In genomic region chr7:54780490-54780889, GRCh38 we compare ENCODE assay signal across 2 cellular contexts.
TF ChIP-seq lines count a peak whose summit lies in the region.

No MANE protein-coding gene starts in this region.

TF ChIP-seq in GM23338, 12 proteins besides CTCF, POLR2A, EP300 and RAD21:
- TF ChIP-seq POLR2AphosphoS5 (IDR thresholded peaks at IDR 0.05; ENCODE audit: low read depth) (no peak), STAT1 (IDR thresholded peaks at IDR 0.05; ENCODE audit: unreplicated experiment) (no peak), CREB1 (CRISPR knock-in tag; IDR thresholded peaks at IDR 0.05; ENCODE audit: low read depth) (no peak), EZH2phosphoT487 (IDR thresholded peaks at IDR 0.05; ENCODE audit: unreplicated experiment) (no peak), JUNB (IDR thresholded peaks at IDR 0.05; ENCODE audit: unreplicated experiment) (no peak), EZH2 (IDR thresholded peaks at IDR 0.05; ENCODE audit: low read depth, unreplicated experiment) (no peak), ZNF331 (CRISPR knock-in tag; IDR thresholded peaks at IDR 0.05; ENCODE audit: low read depth) (no peak), ZNF462 (CRISPR knock-in tag; IDR thresholded peaks at IDR 0.05) (no peak), ZNF114 (CRISPR knock-in tag; IDR thresholded peaks at IDR 0.05) (no peak), NANOG (IDR thresholded peaks at IDR 0.05; ENCODE audit: borderline replicate concordance) (no peak)
- TF ChIP-seq, protein P1, sequence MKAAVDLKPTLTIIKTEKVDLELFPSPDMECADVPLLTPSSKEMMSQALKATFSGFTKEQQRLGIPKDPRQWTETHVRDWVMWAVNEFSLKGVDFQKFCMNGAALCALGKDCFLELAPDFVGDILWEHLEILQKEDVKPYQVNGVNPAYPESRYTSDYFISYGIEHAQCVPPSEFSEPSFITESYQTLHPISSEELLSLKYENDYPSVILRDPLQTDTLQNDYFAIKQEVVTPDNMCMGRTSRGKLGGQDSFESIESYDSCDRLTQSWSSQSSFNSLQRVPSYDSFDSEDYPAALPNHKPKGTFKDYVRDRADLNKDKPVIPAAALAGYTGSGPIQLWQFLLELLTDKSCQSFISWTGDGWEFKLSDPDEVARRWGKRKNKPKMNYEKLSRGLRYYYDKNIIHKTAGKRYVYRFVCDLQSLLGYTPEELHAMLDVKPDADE (IDR thresholded peaks at IDR 0.05), result no peak
- TF ChIP-seq, protein P2, sequence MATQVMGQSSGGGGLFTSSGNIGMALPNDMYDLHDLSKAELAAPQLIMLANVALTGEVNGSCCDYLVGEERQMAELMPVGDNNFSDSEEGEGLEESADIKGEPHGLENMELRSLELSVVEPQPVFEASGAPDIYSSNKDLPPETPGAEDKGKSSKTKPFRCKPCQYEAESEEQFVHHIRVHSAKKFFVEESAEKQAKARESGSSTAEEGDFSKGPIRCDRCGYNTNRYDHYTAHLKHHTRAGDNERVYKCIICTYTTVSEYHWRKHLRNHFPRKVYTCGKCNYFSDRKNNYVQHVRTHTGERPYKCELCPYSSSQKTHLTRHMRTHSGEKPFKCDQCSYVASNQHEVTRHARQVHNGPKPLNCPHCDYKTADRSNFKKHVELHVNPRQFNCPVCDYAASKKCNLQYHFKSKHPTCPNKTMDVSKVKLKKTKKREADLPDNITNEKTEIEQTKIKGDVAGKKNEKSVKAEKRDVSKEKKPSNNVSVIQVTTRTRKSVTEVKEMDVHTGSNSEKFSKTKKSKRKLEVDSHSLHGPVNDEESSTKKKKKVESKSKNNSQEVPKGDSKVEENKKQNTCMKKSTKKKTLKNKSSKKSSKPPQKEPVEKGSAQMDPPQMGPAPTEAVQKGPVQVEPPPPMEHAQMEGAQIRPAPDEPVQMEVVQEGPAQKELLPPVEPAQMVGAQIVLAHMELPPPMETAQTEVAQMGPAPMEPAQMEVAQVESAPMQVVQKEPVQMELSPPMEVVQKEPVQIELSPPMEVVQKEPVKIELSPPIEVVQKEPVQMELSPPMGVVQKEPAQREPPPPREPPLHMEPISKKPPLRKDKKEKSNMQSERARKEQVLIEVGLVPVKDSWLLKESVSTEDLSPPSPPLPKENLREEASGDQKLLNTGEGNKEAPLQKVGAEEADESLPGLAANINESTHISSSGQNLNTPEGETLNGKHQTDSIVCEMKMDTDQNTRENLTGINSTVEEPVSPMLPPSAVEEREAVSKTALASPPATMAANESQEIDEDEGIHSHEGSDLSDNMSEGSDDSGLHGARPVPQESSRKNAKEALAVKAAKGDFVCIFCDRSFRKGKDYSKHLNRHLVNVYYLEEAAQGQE (IDR thresholded peaks at IDR 0.05; ENCODE audit: unreplicated experiment), result no peak

TF ChIP-seq in H1, 55 proteins besides CTCF, POLR2A, EP300 and RAD21:
- no peak for TF ChIP-seq BACH1 (IDR thresholded peaks at IDR 0.05; ENCODE audit: low read length)
- TF ChIP-seq TEAD4 (IDR thresholded peaks at IDR 0.05; ENCODE audit: low read depth, low read length), result no peak
- no peak for TF ChIP-seq ASH2L (IDR thresholded peaks at IDR 0.05; ENCODE audit: low read length)
- TF ChIP-seq, protein P3, sequence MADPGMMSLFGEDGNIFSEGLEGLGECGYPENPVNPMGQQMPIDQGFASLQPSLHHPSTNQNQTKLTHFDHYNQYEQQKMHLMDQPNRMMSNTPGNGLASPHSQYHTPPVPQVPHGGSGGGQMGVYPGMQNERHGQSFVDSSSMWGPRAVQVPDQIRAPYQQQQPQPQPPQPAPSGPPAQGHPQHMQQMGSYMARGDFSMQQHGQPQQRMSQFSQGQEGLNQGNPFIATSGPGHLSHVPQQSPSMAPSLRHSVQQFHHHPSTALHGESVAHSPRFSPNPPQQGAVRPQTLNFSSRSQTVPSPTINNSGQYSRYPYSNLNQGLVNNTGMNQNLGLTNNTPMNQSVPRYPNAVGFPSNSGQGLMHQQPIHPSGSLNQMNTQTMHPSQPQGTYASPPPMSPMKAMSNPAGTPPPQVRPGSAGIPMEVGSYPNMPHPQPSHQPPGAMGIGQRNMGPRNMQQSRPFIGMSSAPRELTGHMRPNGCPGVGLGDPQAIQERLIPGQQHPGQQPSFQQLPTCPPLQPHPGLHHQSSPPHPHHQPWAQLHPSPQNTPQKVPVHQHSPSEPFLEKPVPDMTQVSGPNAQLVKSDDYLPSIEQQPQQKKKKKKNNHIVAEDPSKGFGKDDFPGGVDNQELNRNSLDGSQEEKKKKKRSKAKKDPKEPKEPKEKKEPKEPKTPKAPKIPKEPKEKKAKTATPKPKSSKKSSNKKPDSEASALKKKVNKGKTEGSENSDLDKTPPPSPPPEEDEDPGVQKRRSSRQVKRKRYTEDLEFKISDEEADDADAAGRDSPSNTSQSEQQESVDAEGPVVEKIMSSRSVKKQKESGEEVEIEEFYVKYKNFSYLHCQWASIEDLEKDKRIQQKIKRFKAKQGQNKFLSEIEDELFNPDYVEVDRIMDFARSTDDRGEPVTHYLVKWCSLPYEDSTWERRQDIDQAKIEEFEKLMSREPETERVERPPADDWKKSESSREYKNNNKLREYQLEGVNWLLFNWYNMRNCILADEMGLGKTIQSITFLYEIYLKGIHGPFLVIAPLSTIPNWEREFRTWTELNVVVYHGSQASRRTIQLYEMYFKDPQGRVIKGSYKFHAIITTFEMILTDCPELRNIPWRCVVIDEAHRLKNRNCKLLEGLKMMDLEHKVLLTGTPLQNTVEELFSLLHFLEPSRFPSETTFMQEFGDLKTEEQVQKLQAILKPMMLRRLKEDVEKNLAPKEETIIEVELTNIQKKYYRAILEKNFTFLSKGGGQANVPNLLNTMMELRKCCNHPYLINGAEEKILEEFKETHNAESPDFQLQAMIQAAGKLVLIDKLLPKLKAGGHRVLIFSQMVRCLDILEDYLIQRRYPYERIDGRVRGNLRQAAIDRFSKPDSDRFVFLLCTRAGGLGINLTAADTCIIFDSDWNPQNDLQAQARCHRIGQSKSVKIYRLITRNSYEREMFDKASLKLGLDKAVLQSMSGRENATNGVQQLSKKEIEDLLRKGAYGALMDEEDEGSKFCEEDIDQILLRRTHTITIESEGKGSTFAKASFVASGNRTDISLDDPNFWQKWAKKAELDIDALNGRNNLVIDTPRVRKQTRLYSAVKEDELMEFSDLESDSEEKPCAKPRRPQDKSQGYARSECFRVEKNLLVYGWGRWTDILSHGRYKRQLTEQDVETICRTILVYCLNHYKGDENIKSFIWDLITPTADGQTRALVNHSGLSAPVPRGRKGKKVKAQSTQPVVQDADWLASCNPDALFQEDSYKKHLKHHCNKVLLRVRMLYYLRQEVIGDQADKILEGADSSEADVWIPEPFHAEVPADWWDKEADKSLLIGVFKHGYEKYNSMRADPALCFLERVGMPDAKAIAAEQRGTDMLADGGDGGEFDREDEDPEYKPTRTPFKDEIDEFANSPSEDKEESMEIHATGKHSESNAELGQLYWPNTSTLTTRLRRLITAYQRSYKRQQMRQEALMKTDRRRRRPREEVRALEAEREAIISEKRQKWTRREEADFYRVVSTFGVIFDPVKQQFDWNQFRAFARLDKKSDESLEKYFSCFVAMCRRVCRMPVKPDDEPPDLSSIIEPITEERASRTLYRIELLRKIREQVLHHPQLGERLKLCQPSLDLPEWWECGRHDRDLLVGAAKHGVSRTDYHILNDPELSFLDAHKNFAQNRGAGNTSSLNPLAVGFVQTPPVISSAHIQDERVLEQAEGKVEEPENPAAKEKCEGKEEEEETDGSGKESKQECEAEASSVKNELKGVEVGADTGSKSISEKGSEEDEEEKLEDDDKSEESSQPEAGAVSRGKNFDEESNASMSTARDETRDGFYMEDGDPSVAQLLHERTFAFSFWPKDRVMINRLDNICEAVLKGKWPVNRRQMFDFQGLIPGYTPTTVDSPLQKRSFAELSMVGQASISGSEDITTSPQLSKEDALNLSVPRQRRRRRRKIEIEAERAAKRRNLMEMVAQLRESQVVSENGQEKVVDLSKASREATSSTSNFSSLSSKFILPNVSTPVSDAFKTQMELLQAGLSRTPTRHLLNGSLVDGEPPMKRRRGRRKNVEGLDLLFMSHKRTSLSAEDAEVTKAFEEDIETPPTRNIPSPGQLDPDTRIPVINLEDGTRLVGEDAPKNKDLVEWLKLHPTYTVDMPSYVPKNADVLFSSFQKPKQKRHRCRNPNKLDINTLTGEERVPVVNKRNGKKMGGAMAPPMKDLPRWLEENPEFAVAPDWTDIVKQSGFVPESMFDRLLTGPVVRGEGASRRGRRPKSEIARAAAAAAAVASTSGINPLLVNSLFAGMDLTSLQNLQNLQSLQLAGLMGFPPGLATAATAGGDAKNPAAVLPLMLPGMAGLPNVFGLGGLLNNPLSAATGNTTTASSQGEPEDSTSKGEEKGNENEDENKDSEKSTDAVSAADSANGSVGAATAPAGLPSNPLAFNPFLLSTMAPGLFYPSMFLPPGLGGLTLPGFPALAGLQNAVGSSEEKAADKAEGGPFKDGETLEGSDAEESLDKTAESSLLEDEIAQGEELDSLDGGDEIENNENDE (IDR thresholded peaks at IDR 0.05; ENCODE audit: insufficient replicate concordance, low read length), result no peak
- no peak for TF ChIP-seq PHF8 (conservative IDR thresholded peaks at IDR 0.05; ENCODE audit: low read depth, low read length)
- TF ChIP-seq TCF12 (IDR thresholded peaks at IDR 0.05; ENCODE audit: low read depth, low read length), result no peak
- TF ChIP-seq RXRA (IDR thresholded peaks at IDR 0.05; ENCODE audit: insufficient read depth, low read depth, low read length), result no peak
- no peak for TF ChIP-seq SIRT6 (IDR thresholded peaks at IDR 0.05; ENCODE audit: low read length)
- TF ChIP-seq, protein P4, sequence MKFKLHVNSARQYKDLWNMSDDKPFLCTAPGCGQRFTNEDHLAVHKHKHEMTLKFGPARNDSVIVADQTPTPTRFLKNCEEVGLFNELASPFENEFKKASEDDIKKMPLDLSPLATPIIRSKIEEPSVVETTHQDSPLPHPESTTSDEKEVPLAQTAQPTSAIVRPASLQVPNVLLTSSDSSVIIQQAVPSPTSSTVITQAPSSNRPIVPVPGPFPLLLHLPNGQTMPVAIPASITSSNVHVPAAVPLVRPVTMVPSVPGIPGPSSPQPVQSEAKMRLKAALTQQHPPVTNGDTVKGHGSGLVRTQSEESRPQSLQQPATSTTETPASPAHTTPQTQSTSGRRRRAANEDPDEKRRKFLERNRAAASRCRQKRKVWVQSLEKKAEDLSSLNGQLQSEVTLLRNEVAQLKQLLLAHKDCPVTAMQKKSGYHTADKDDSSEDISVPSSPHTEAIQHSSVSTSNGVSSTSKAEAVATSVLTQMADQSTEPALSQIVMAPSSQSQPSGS (IDR thresholded peaks at IDR 0.05; ENCODE audit: low read length), result no peak
- TF ChIP-seq GTF2F1 (IDR thresholded peaks at IDR 0.05; ENCODE audit: borderline replicate concordance, low read depth, low read length), result no peak
- TF ChIP-seq ZNF274 (IDR thresholded peaks at IDR 0.05; ENCODE audit: borderline replicate concordance, extremely low read depth, low read length), result no peak
- TF ChIP-seq SP4 (IDR thresholded peaks at IDR 0.05; ENCODE audit: low read length), result no peak
- TF ChIP-seq CBX8 (IDR thresholded peaks at IDR 0.05; ENCODE audit: borderline replicate concordance, low read depth, low read length), result no peak
- TF ChIP-seq SP1 (IDR thresholded peaks at IDR 0.05; ENCODE audit: low read depth, low read length), result no peak
- TF ChIP-seq SIX5 (IDR thresholded peaks at IDR 0.05; ENCODE audit: low read depth, low read length), result no peak
- no peak for TF ChIP-seq CTBP2 (IDR thresholded peaks at IDR 0.05; ENCODE audit: borderline replicate concordance, insufficient read depth, insufficient read length, low read length)
- no peak for TF ChIP-seq TAF1 (IDR thresholded peaks at IDR 0.05; ENCODE audit: low read depth, low read length)
- no peak for TF ChIP-seq RNF2 (IDR thresholded peaks at IDR 0.05; ENCODE audit: borderline replicate concordance, low read depth, low read length, missing control alignments, poor library complexity, severe bottlenecking)
